8 cellular contexts compared by ENCODE assay signal in the genomic region with DNA sequence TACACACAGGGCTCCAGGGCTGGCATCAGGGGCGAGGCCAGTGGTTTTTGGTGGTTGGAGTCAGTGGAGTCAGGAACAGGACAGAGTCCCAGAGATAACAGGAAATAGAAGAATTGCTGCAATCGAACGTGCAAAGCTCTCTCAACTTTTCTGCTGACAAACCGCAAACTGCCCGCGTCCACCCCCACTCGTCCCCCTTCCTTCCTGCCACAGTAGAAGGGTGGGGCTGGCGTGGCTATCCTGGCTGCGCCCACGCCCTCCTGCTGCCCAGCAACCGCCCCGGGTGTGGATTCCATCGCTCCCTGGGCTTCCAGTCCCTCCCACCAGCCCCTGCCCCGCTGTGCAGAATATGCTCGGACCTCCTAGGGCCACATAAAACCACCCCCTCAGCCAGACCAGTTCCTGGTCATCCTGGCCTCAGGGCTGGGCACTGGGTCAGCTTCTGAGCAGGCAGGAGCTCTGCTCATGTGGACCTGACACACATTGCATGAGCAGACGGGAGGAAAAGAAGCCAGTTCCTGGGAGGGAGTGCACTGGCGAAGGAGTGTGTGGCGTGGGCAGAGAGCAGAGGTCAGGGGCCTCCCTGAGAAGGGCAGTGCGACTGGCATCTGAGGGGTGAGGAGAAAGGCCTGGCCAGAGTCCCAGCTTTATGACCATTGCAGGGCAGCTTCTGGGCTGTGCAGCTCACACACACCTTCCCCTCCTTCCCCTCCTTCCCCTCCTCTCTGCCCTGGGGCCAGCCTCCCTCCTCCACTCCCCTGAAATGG.
DNase-seq lines count a peak whose midpoint lies in the region; ATAC-seq, FAIRE-seq and TF ChIP-seq lines count a peak whose summit lies in the region.

No MANE protein-coding gene starts in this region.

- POLR2A ChIA-PET in WTC11 (lab: Charles Lee): no interaction called here

- FAIRE-seq in kidney (lab: Jason Lieb, UNC) (no peak), urothelium cell line (lab: Jason Lieb, UNC) (no peak)

- DNase-seq in stimulated activated CD4-positive, alpha-beta T cell treated with anti-CD3 and anti-CD28 coated beads, Interleukin-2, amount 100 ng/mL, for 24 hours: peak; percentile 18 to 23
- DNase-seq in stimulated activated CD4-positive, alpha-beta T cell treated with anti-CD3 and anti-CD28 coated beads, Interleukin-4, amount 100 ng/mL, for 4 hours: no peak
- DNase-seq in activated effector memory CD4-positive, alpha-beta T cell treated with Interleukin-2 at 50 U/mL for 16 hours: peak; percentile 58
- DNase-seq in kidney (peak; percentile 84), urothelium cell line (ENCODE audit: low spot score) (peak; percentile 75), NCI-H446 (lab: John Stamatoyannopoulos, UW) (no peak), WTC11 (ENCODE audit: low spot score) (no peak), SK-N-DZ (ENCODE audit: low spot score) (no peak)

- ATAC-seq in WTC11: no peak

- H3K27ac ChIP-seq in kidney (ENCODE audit: low read depth in 2 of 2, low read length in 2 of 2): no peak overlapping the region

- peaks cover 28% of the 10 kb centered on the region for H3K4me1 Mint-ChIP-seq in WTC11

- no peak overlapping the region for H3K27ac Mint-ChIP-seq in WTC11

- H3K36me3 Mint-ChIP-seq in WTC11: peaks cover 32% of the 10 kb centered on the region

- no peaks in the 10 kb centered on the region for H3K36me3 ChIP-seq in kidney (ENCODE audit: control insufficient read depth in 1 of 2, insufficient read depth in 2 of 2, low read length in 2 of 2)

- no peak overlapping the region for H3K4me3 ChIP-seq in kidney (ENCODE audit: low read length in 2 of 2)

- no peak overlapping the region for H3K4me3 Mint-ChIP-seq in WTC11

- intact Hi-C loops in kidney (cut with DNase I): no loop called here

- H3K9me3 ChIP-seq in kidney (ENCODE audit: control insufficient read depth in 1 of 2, low read length in 2 of 2): no peaks in the 10 kb centered on the region

- H3K27me3 Mint-ChIP-seq in WTC11 (ENCODE audit: low read depth): no peaks in the 10 kb centered on the region

- CTCF ChIA-PET in WTC11 (lab: Charles Lee): no interaction called here

- no peaks in the 10 kb centered on the region for H3K9me3 Mint-ChIP-seq in WTC11

- H3K9ac ChIP-seq in kidney (ENCODE audit: low read length in 2 of 2): no peak overlapping the region

- no peak for TF ChIP-seq CTCF in kidney (IDR thresholded peaks at IDR 0.05; ENCODE audit: borderline replicate concordance, extremely low read depth, insufficient read depth)
- TF ChIP-seq CTCF in WTC11 (IDR thresholded peaks at IDR 0.05): no peak

- peaks cover 0 to 3% of the 10 kb centered on the region in 2 donors for H3K4me1 ChIP-seq in kidney (ENCODE audit: control insufficient read depth in 1 of 2, insufficient read depth in 1 of 2, low read depth in 1 of 2, low read length in 2 of 2)

TF ChIP-seq in WTC11, 78 proteins besides CTCF, POLR2A, EP300 and RAD21 (continues in another document):
- TF ChIP-seq ATF1 (CRISPR knock-in tag; IDR thresholded peaks at IDR 0.05): no peak
- TF ChIP-seq, protein P1, sequence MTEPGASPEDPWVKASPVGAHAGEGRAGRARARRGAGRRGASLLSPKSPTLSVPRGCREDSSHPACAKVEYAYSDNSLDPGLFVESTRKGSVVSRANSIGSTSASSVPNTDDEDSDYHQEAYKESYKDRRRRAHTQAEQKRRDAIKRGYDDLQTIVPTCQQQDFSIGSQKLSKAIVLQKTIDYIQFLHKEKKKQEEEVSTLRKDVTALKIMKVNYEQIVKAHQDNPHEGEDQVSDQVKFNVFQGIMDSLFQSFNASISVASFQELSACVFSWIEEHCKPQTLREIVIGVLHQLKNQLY (CRISPR knock-in tag; IDR thresholded peaks at IDR 0.05): no peak
- TF ChIP-seq JAZF1 (CRISPR knock-in tag; IDR thresholded peaks at IDR 0.05): no peak
- TF ChIP-seq, protein P2, sequence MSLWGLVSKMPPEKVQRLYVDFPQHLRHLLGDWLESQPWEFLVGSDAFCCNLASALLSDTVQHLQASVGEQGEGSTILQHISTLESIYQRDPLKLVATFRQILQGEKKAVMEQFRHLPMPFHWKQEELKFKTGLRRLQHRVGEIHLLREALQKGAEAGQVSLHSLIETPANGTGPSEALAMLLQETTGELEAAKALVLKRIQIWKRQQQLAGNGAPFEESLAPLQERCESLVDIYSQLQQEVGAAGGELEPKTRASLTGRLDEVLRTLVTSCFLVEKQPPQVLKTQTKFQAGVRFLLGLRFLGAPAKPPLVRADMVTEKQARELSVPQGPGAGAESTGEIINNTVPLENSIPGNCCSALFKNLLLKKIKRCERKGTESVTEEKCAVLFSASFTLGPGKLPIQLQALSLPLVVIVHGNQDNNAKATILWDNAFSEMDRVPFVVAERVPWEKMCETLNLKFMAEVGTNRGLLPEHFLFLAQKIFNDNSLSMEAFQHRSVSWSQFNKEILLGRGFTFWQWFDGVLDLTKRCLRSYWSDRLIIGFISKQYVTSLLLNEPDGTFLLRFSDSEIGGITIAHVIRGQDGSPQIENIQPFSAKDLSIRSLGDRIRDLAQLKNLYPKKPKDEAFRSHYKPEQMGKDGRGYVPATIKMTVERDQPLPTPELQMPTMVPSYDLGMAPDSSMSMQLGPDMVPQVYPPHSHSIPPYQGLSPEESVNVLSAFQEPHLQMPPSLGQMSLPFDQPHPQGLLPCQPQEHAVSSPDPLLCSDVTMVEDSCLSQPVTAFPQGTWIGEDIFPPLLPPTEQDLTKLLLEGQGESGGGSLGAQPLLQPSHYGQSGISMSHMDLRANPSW (CRISPR knock-in tag; conservative IDR thresholded peaks at IDR 0.05; ENCODE audit: low read depth): no peak
- TF ChIP-seq, protein P3, sequence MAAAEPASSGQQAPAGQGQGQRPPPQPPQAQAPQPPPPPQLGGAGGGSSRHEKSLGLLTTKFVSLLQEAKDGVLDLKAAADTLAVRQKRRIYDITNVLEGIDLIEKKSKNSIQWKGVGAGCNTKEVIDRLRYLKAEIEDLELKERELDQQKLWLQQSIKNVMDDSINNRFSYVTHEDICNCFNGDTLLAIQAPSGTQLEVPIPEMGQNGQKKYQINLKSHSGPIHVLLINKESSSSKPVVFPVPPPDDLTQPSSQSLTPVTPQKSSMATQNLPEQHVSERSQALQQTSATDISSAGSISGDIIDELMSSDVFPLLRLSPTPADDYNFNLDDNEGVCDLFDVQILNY (CRISPR knock-in tag; IDR thresholded peaks at IDR 0.05): no peak
- TF ChIP-seq, protein P4, sequence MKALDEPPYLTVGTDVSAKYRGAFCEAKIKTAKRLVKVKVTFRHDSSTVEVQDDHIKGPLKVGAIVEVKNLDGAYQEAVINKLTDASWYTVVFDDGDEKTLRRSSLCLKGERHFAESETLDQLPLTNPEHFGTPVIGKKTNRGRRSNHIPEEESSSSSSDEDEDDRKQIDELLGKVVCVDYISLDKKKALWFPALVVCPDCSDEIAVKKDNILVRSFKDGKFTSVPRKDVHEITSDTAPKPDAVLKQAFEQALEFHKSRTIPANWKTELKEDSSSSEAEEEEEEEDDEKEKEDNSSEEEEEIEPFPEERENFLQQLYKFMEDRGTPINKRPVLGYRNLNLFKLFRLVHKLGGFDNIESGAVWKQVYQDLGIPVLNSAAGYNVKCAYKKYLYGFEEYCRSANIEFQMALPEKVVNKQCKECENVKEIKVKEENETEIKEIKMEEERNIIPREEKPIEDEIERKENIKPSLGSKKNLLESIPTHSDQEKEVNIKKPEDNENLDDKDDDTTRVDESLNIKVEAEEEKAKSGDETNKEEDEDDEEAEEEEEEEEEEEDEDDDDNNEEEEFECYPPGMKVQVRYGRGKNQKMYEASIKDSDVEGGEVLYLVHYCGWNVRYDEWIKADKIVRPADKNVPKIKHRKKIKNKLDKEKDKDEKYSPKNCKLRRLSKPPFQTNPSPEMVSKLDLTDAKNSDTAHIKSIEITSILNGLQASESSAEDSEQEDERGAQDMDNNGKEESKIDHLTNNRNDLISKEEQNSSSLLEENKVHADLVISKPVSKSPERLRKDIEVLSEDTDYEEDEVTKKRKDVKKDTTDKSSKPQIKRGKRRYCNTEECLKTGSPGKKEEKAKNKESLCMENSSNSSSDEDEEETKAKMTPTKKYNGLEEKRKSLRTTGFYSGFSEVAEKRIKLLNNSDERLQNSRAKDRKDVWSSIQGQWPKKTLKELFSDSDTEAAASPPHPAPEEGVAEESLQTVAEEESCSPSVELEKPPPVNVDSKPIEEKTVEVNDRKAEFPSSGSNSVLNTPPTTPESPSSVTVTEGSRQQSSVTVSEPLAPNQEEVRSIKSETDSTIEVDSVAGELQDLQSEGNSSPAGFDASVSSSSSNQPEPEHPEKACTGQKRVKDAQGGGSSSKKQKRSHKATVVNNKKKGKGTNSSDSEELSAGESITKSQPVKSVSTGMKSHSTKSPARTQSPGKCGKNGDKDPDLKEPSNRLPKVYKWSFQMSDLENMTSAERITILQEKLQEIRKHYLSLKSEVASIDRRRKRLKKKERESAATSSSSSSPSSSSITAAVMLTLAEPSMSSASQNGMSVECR (CRISPR knock-in tag; IDR thresholded peaks at IDR 0.05; ENCODE audit: borderline replicate concordance): no peak
- TF ChIP-seq CBFB (CRISPR knock-in tag; IDR thresholded peaks at IDR 0.05; ENCODE audit: low read depth): no peak
- TF ChIP-seq, protein P5, sequence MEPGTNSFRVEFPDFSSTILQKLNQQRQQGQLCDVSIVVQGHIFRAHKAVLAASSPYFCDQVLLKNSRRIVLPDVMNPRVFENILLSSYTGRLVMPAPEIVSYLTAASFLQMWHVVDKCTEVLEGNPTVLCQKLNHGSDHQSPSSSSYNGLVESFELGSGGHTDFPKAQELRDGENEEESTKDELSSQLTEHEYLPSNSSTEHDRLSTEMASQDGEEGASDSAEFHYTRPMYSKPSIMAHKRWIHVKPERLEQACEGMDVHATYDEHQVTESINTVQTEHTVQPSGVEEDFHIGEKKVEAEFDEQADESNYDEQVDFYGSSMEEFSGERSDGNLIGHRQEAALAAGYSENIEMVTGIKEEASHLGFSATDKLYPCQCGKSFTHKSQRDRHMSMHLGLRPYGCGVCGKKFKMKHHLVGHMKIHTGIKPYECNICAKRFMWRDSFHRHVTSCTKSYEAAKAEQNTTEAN (CRISPR knock-in tag; IDR thresholded peaks at IDR 0.05): no peak
- TF ChIP-seq, protein P6, sequence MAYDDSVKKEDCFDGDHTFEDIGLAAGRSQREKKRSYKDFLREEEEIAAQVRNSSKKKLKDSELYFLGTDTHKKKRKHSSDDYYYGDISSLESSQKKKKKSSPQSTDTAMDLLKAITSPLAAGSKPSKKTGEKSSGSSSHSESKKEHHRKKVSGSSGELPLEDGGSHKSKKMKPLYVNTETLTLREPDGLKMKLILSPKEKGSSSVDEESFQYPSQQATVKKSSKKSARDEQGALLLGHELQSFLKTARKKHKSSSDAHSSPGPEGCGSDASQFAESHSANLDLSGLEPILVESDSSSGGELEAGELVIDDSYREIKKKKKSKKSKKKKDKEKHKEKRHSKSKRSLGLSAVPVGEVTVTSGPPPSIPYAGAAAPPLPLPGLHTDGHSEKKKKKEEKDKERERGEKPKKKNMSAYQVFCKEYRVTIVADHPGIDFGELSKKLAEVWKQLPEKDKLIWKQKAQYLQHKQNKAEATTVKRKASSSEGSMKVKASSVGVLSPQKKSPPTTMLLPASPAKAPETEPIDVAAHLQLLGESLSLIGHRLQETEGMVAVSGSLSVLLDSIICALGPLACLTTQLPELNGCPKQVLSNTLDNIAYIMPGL (CRISPR knock-in tag; IDR thresholded peaks at IDR 0.05): no peak

Comparison
In these comparisons a context has a peak if more than half of its experiments do, and no peak if none do; other contexts are left out.
1. DNase-seq: peak in stimulated activated CD4-positive, alpha-beta T cell treated with anti-CD3 and anti-CD28 coated beads, Interleukin-2, amount 100 ng/mL, for 24 hours (2 of 2), activated effector memory CD4-positive, alpha-beta T cell treated with Interleukin-2 at 50 U/mL for 16 hours (single experiment), kidney (single experiment) and urothelium cell line (single experiment); none in stimulated activated CD4-positive, alpha-beta T cell treated with anti-CD3 and anti-CD28 coated beads, Interleukin-4, amount 100 ng/mL, for 4 hours (0 of 2), NCI-H446 (0 of 2), WTC11 (single experiment) and SK-N-DZ (single experiment).